8 cellular contexts compared by ENCODE assay signal in genomic region chr12:31324845-31325523, GRCh38. TPM values are rescaled to one million over a fixed set of nuclear protein-coding genes. Genes with fewer than 3 reads are reported as not detected.
A peak's percentile ranks its signal among the peaks of the same experiment; 100 is the strongest.
DNase-seq lines count a peak whose midpoint lies in the region; ATAC-seq and TF ChIP-seq lines count a peak whose summit lies in the region.

No MANE protein-coding gene starts in this region.

- H3K4me1 ChIP-seq in HAP-1 (peaks cover 36% of the 10 kb centered on the region), endodermal cell (ENCODE audit: control insufficient read depth, insufficient read depth, low read length) (peaks cover 20% of the 10 kb centered on the region), mucosa of descending colon (ENCODE audit: low read depth) (peaks cover 5% of the 10 kb centered on the region)

- H3K9me3 Mint-ChIP-seq in endodermal cell: no peaks in the 10 kb centered on the region

- 0% methylated on average over 47 to 69 of the region's 69 CpGs for WGBS in endodermal cell (ENCODE audit: insufficient coverage in 1 of 2, insufficient read length in 1 of 2), 2 experiments

- H3K9me3 ChIP-seq in HAP-1 (no peaks in the 10 kb centered on the region), endodermal cell (ENCODE audit: control insufficient read depth, low read length) (no peaks in the 10 kb centered on the region), mucosa of descending colon (no peaks in the 10 kb centered on the region)

- no peaks in the 10 kb centered on the region for H3K27me3 Mint-ChIP-seq in endodermal cell (ENCODE audit: insufficient read depth)

- peak overlapping the region; percentile 96 for H3K27ac ChIP-seq in endodermal cell (ENCODE audit: low read depth, low read length)

- DNase-seq in D341Med (ENCODE audit: low spot score) (peak; percentile 58), HAP-1 (ENCODE audit: low spot score in 2 of 2) (peak; percentile 18 to 52), NCI-H226 (peak; percentile 10), endodermal cell (peak; percentile 82), mucosa of descending colon (peak; percentile 65 to 78 (median 77))
- DNase-seq in activated CD8-positive, alpha-beta memory T cell treated with anti-CD3 and anti-CD28 coated beads for 4 hours (ENCODE audit: low read depth in 2 of 2): peak; percentile 6 to 24
- peak; percentile 10 to 12 for DNase-seq in stimulated activated CD8-positive, alpha-beta memory T cell treated with anti-CD3 and anti-CD28 coated beads, Interleukin-4, amount 100 ng/mL, for 1 hour (ENCODE audit: low read depth in 2 of 2, low spot score in 1 of 2)

- peaks cover 38% of the 10 kb centered on the region for H3K4me1 Mint-ChIP-seq in endodermal cell

- H3K36me3 Mint-ChIP-seq in endodermal cell (ENCODE audit: low read depth): no peaks in the 10 kb centered on the region

- intact Hi-C loops in mucosa of descending colon (cut with DNase I, micrococcal nuclease): no loop called here

- peak overlapping the region; percentile 100 for H3K9ac ChIP-seq in endodermal cell (ENCODE audit: extremely low read depth, low read length, poor library complexity, severe bottlenecking)

- no peaks in the 10 kb centered on the region for H3K27me3 ChIP-seq in HAP-1 (ENCODE audit: low read depth)
- no peaks in the 10 kb centered on the region for H3K27me3 ChIP-seq in endodermal cell (ENCODE audit: control insufficient read depth, insufficient read depth, low read length, poor library complexity, severe bottlenecking)

- TF ChIP-seq CTCF in endodermal cell (conservative IDR thresholded peaks at IDR 0.05) (no peak), mucosa of descending colon (IDR thresholded peaks at IDR 0.05) (no peak)

- peak overlapping the region; percentile 98 for H3K27ac Mint-ChIP-seq in endodermal cell

- H3K4me3 Mint-ChIP-seq in endodermal cell: peak overlapping the region; percentile 100

- peak; percentile 36 for ATAC-seq in mucosa of descending colon
- ATAC-seq in GM19328 (IDR thresholded peaks at IDR 0.05; ENCODE audit: unreplicated experiment): no peak

- H3K36me3 ChIP-seq in HAP-1 (replicated peaks) (peaks cover 8% of the 10 kb centered on the region), endodermal cell (ENCODE audit: control insufficient read depth, insufficient read depth, low read length) (no peaks in the 10 kb centered on the region), mucosa of descending colon (ENCODE audit: low read depth) (no peaks in the 10 kb centered on the region)

- H3K4me3 ChIP-seq in HAP-1 (peak overlapping the region; percentile 87), endodermal cell (ENCODE audit: low read length) (peak overlapping the region; percentile 100), mucosa of descending colon (peak overlapping the region; percentile 62)

- in situ Hi-C loops in HAP-1 (cut with MboI; ENCODE audit: low sequenced_read_pairs): no loop called here

RNA-seq across cellular contexts. Expression of gene SINHCAF, which starts 1.0 kb away (rescaled TPM):
- 100 to 1,000 TPM; 323 to 779 TPM for total RNA-seq in endodermal cell
- polyA plus RNA-seq in endodermal cell (2013, experiment 1 of 2): 193 TPM
- 173 TPM for polyA plus RNA-seq in endodermal cell (2013, experiment 2 of 2)
- 10 to 100 TPM; 46.8 to 79.2 (median 71.9) TPM for total RNA-seq in mucosa of descending colon

Comparison
In these comparisons a context has a peak if more than half of its experiments do, and no peak if none do; other contexts are left out.
1. DNase-seq: peak in every context shown above with its lines; median percentile 82 in endodermal cell; 77 in mucosa of descending colon; 58 in D341Med; 35 in HAP-1; 15 in activated CD8-positive, alpha-beta memory T cell treated with anti-CD3 and anti-CD28 coated beads for 4 hours; 11 in stimulated activated CD8-positive, alpha-beta memory T cell treated with anti-CD3 and anti-CD28 coated beads, Interleukin-4, amount 100 ng/mL, for 1 hour; 10 in NCI-H226.
2. RNA of gene SINHCAF, which starts 1.0 kb away (total RNA-seq): 323 to 779 TPM in endodermal cell; 46.8 to 79.2 TPM in mucosa of descending colon; every median in the first group is over 4 times any median in the second.
3. Peak in every context shown above with its lines, with median percentiles within 50 percentile points of each other: H3K4me3 ChIP-seq.